In genomic region chr6:31541658-31542521, GRCh38 we compare ENCODE assay signal across 8 cellular contexts. TPM values are rescaled to one million over a fixed set of nuclear protein-coding genes. Genes with fewer than 3 reads are reported as not detected.
DNase-seq lines count a peak whose midpoint lies in the region; ATAC-seq and TF ChIP-seq lines count a peak whose summit lies in the region.

TSS of gene DDX39B (minus strand) at chr6:31542003. CDS start at chr6:31540532, 1,471 bp downstream.

- TF ChIP-seq CTCF in epithelial cell of proximal tubule (conservative IDR thresholded peaks at IDR 0.05; ENCODE audit: low read depth, low read length), result no peak

- peaks cover 23 to 29% of the 10 kb centered on the region in 2 donors for H3K4me1 ChIP-seq in mucosa of rectum (ENCODE audit: control insufficient read depth in 2 of 2, insufficient read depth in 2 of 2, low read length in 2 of 2)

- H3K27me3 ChIP-seq in mucosa of rectum (ENCODE audit: control insufficient read depth in 2 of 2, insufficient read depth in 2 of 2, low read length in 2 of 2), result no peaks in the 10 kb centered on the region

- peak; percentile 49 for ATAC-seq in GM21576 (IDR thresholded peaks at IDR 0.05; ENCODE audit: unreplicated experiment)

- peak within 1 kb of the TSS; percentile 92 to 96 for H3K9ac ChIP-seq in mucosa of rectum (ENCODE audit: low read depth in 1 of 2, low read length in 2 of 2)

- H3K9me3 ChIP-seq in mucosa of rectum (ENCODE audit: control insufficient read depth in 2 of 2, low read length in 2 of 2), result no peaks in the 10 kb centered on the region

- H3K27ac ChIP-seq in mucosa of rectum (ENCODE audit: low read depth in 2 of 2, low read length in 2 of 2), result peak within 1 kb of the TSS; percentile 92 to 93

- peak within 1 kb of the TSS; percentile 99 for H3K4me3 ChIP-seq in Jurkat, Clone E6-1 (ENCODE audit: low read length)
- H3K4me3 ChIP-seq in epithelial cell of proximal tubule (ENCODE audit: low read depth, low read length) (peak within 1 kb of the TSS; percentile 84), mucosa of rectum (ENCODE audit: low read length in 2 of 2) (peak within 1 kb of the TSS; percentile 96 to 98)

- peaks cover 24 to 27% of the 10 kb centered on the region in 2 donors for H3K36me3 ChIP-seq in mucosa of rectum (ENCODE audit: control insufficient read depth in 2 of 2, insufficient read depth in 2 of 2, low read length in 2 of 2)

- peak; percentile 89 for DNase-seq in DMS 273 treated with DMSO at 0.1 percent for 48 hours (lab: John Stamatoyannopoulos, UW)
- peak; percentile 98 for DNase-seq in Jurkat, Clone E6-1 (ENCODE audit: low read depth, low spot score)
- DNase-seq in activated T-cell treated with anti-CD3 and anti-CD28 coated beads, Interleukin-2, amount 50 U/mL, for 1 hour, result peak; percentile 91
- DNase-seq in epithelial cell of proximal tubule (ENCODE audit: low read depth), result peak; percentile 83
- DNase-seq in stimulated activated CD8-positive, alpha-beta memory T cell treated with anti-CD3 and anti-CD28 coated beads, Interleukin-4, amount 100 ng/mL, for 4 hours (ENCODE audit: low read depth in 2 of 2, low spot score in 1 of 2), result peak; percentile 82 to 90

TF ChIP-seq in PFSK-1, 5 proteins besides CTCF, POLR2A, EP300 and RAD21:
- TF ChIP-seq, protein P1, sequence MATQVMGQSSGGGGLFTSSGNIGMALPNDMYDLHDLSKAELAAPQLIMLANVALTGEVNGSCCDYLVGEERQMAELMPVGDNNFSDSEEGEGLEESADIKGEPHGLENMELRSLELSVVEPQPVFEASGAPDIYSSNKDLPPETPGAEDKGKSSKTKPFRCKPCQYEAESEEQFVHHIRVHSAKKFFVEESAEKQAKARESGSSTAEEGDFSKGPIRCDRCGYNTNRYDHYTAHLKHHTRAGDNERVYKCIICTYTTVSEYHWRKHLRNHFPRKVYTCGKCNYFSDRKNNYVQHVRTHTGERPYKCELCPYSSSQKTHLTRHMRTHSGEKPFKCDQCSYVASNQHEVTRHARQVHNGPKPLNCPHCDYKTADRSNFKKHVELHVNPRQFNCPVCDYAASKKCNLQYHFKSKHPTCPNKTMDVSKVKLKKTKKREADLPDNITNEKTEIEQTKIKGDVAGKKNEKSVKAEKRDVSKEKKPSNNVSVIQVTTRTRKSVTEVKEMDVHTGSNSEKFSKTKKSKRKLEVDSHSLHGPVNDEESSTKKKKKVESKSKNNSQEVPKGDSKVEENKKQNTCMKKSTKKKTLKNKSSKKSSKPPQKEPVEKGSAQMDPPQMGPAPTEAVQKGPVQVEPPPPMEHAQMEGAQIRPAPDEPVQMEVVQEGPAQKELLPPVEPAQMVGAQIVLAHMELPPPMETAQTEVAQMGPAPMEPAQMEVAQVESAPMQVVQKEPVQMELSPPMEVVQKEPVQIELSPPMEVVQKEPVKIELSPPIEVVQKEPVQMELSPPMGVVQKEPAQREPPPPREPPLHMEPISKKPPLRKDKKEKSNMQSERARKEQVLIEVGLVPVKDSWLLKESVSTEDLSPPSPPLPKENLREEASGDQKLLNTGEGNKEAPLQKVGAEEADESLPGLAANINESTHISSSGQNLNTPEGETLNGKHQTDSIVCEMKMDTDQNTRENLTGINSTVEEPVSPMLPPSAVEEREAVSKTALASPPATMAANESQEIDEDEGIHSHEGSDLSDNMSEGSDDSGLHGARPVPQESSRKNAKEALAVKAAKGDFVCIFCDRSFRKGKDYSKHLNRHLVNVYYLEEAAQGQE (IDR thresholded peaks at IDR 0.05; ENCODE audit: insufficient read depth in 1 of 2, low read depth in 2 of 2, low read length in 2 of 2), result peak; percentile 71 to 75; a peak in 3 of 4 replicates
- TF ChIP-seq POLR2AphosphoS5 (IDR thresholded peaks at IDR 0.05; ENCODE audit: low read depth, low read length) (peak; percentile 96), FOXP2 (optimal IDR thresholded peaks at IDR 0.05; ENCODE audit: borderline replicate concordance, extremely low read depth, extremely low read length, insufficient read depth) (no peak), SIN3A (IDR thresholded peaks at IDR 0.05; ENCODE audit: borderline replicate concordance, insufficient read depth, low read length) (peak; percentile 91; the same call in 1 of the 2 replicates), TAF1 (IDR thresholded peaks at IDR 0.05; ENCODE audit: borderline replicate concordance, insufficient read depth, low read length) (peak; percentile 99)

RNA-seq across cellular contexts. Expression of gene DDX39B, which starts in this region (rescaled TPM):
- polyA plus RNA-seq in Jurkat, Clone E6-1 (2012; ENCODE audit: insufficient read depth, insufficient read length), result 606 TPM
- polyA plus RNA-seq in PFSK-1 (2012; ENCODE audit: insufficient read length, low read depth), result 279 TPM
- 304 and 669 TPM in 2 replicates for total RNA-seq in epithelial cell of proximal tubule

Comparison
In these comparisons a context has a peak if more than half of its experiments do, and no peak if none do; other contexts are left out.
1. Peak in every context shown above with its lines: DNase-seq, ATAC-seq, H3K4me3 ChIP-seq and H3K27ac ChIP-seq.